14 cellular contexts compared by ENCODE assay signal in the genomic region with DNA sequence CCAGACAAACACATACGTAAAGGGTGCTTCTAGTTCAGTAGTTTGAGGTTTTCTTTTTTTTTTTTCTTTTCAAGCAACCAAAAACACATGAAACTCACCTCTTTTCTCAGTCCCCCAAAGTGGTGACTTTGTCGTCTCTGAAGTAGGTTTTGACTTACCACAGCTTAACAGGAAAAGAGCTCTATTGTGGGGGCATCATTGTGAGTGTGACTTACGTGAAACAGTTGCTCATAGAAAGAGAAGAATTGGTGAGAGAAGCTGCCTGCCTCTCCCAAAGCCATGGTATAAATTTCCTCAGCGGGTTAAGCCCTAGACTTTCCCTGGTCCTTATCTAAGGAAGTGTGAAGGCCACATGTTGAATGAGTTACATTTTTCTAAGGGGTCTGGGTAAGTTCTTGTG. TPM values are rescaled to one million over a fixed set of nuclear protein-coding genes. Genes with fewer than 3 reads are reported as not detected.
A peak's percentile ranks its signal among the peaks of the same experiment; 100 is the strongest.
DNase-seq lines count a peak whose midpoint lies in the region; ATAC-seq and TF ChIP-seq lines count a peak whose summit lies in the region.
"Had no signal": no experiment of that assay in that cellular context is flagged by ENCODE, and none has a peak within 500 bp of the region (broad histone marks: within the 10 kb centered on the region; RNA-seq: fewer than 3 reads in every experiment).

No MANE protein-coding gene starts in this region.

- H3K4me3 ChIP-seq in sigmoid colon, result no peak overlapping the region
- H3K4me3 ChIP-seq: A549, tibial artery had no signal

- DNase-seq in activated CD4-positive, alpha-beta T cell treated with anti-CD3 and anti-CD28 coated beads for 48 hours, result peak; percentile 39
- no peak for DNase-seq in activated CD4-positive, alpha-beta T cell treated with anti-CD3 and anti-CD28 coated beads, Interleukin-2, amount 50 U/mL, for 48 hours
- DNase-seq in activated CD8-positive, alpha-beta T cell treated with anti-CD3 and anti-CD28 coated beads for 36 hours, result peak; percentile 59
- DNase-seq in natural killer cell, result no peak
- DNase-seq in sigmoid colon, result no peak
- DNase-seq in NCI-H524 (lab: John Stamatoyannopoulos, UW), result no peak
- no peak for DNase-seq in DMS 273 treated with DMSO at 0.1 percent for 48 hours (lab: John Stamatoyannopoulos, UW)
- DNase-seq: dermis blood vessel endothelial cell, foreskin fibroblast, T-helper 9 cell, tibial artery had no signal

- peaks cover 4% of the 10 kb centered on the region for H3K9me3 Mint-ChIP-seq in activated CD8-positive, alpha-beta T cell treated with anti-CD3 and anti-CD28 coated beads for 36 hours
- peaks cover 0 to 2% of the 10 kb centered on the region in 2 donors for H3K9me3 Mint-ChIP-seq in natural killer cell

- H3K27me3 ChIP-seq in sigmoid colon, result no peaks in the 10 kb centered on the region
- H3K27me3 ChIP-seq: tibial artery had no signal

- H3K27me3 Mint-ChIP-seq in activated CD8-positive, alpha-beta T cell treated with anti-CD3 and anti-CD28 coated beads for 36 hours, result peaks cover 17% of the 10 kb centered on the region
- H3K27me3 Mint-ChIP-seq in natural killer cell (ENCODE audit: low read depth in 2 of 2), result no peaks in the 10 kb centered on the region

- H3K4me1 ChIP-seq in sigmoid colon, result no peaks in the 10 kb centered on the region
- H3K4me1 ChIP-seq: A549, tibial artery had no signal

- 56 to 71% methylated on average over 4 of the region's 4 CpGs for WGBS in sigmoid colon, 2 donors

- H3K27ac ChIP-seq in sigmoid colon, result no peak overlapping the region
- H3K27ac ChIP-seq: A549, tibial artery had no signal

- TF ChIP-seq EP300 in sigmoid colon (IDR thresholded peaks at IDR 0.05), result no peak

- peaks cover 85% of the 10 kb centered on the region for H3K4me1 Mint-ChIP-seq in activated CD8-positive, alpha-beta T cell treated with anti-CD3 and anti-CD28 coated beads for 36 hours (ENCODE audit: low read depth)
- H3K4me1 Mint-ChIP-seq in natural killer cell, result peaks cover 92 to 97% of the 10 kb centered on the region in 2 donors

- ATAC-seq in GM21619 (IDR thresholded peaks at IDR 0.05; ENCODE audit: unreplicated experiment) (peak; percentile 82), natural killer cell (peak; percentile 59 to 83 (median 81))
- ATAC-seq in activated CD8-positive, alpha-beta T cell treated with anti-CD3 and anti-CD28 coated beads for 36 hours, result peak; percentile 77
- ATAC-seq: A549 had no signal

- no peak for TF ChIP-seq POLR2A in sigmoid colon (IDR thresholded peaks at IDR 0.05)

- POLR2A ChIA-PET in activated CD8-positive, alpha-beta T cell treated with anti-CD3 and anti-CD28 coated beads for 36 hours (lab: Charles Lee), result interaction anchor here (0.6 to 2.5 kb wide), 10 partner anchors 8 to 37 kb away, joined by 3 to 12 read pairs (median 4); partner anchors contain the start of gene FASLG

- CTCF ChIA-PET in activated CD8-positive, alpha-beta T cell treated with anti-CD3 and anti-CD28 coated beads for 36 hours (lab: Charles Lee), result interaction anchor here (0.7 to 2.5 kb wide), 16 partner anchors 8 to 539 kb away, joined by 3 to 11 read pairs (median 4); partner anchors contain the start of gene FASLG

- peak overlapping the region; percentile 77 for H3K27ac Mint-ChIP-seq in activated CD8-positive, alpha-beta T cell treated with anti-CD3 and anti-CD28 coated beads for 36 hours
- H3K27ac Mint-ChIP-seq in natural killer cell, result peak overlapping the region; percentile 79 to 98

- H3K36me3 Mint-ChIP-seq in activated CD8-positive, alpha-beta T cell treated with anti-CD3 and anti-CD28 coated beads for 36 hours (ENCODE audit: low read depth), result peaks cover 34% of the 10 kb centered on the region
- H3K36me3 Mint-ChIP-seq in natural killer cell, result peaks cover 37% of the 10 kb centered on the region

- TF ChIP-seq CTCF in activated CD8-positive, alpha-beta T cell treated with anti-CD3 and anti-CD28 coated beads for 36 hours (IDR thresholded peaks at IDR 0.05), result no peak
- no peak for TF ChIP-seq CTCF in natural killer cell (IDR thresholded peaks at IDR 0.05)
- TF ChIP-seq CTCF in sigmoid colon (IDR thresholded peaks at IDR 0.05), result no peak

- no peaks in the 10 kb centered on the region for H3K9me3 ChIP-seq in sigmoid colon
- H3K9me3 ChIP-seq: A549, tibial artery had no signal

- peak overlapping the region; percentile 35 for H3K4me3 Mint-ChIP-seq in activated CD8-positive, alpha-beta T cell treated with anti-CD3 and anti-CD28 coated beads for 36 hours
- peak overlapping the region; percentile 82 for H3K4me3 Mint-ChIP-seq in natural killer cell

- intact Hi-C loops in activated CD8-positive, alpha-beta T cell treated with anti-CD3 and anti-CD28 coated beads for 36 hours (cut with micrococcal nuclease), result loop anchor here (1.0 to 2.0 kb wide), 3 partner anchors 8 to 38 kb away; no protein-coding TSS in a partner anchor
- intact Hi-C loops in natural killer cell (cut with micrococcal nuclease) (loop anchor here (1.0 to 2.0 kb wide), 3 partner anchors 9 to 31 kb away; no protein-coding TSS in a partner anchor), sigmoid colon (cut with DNase I) (no loop called here)

- H3K36me3 ChIP-seq in sigmoid colon, result no peaks in the 10 kb centered on the region
- H3K36me3 ChIP-seq: tibial artery had no signal

RNA-seq across cellular contexts. Expression of gene FASLG, which starts 11.9 kb away (rescaled TPM):
- total RNA-seq in activated CD8-positive, alpha-beta T cell treated with anti-CD3 and anti-CD28 coated beads for 36 hours, result 1 to 10 TPM; 7.0 to 8.4 TPM
- total RNA-seq in natural killer cell, result 10 to 100 TPM; 22.1 to 44.5 (median 24.1) TPM
- not detected for total RNA-seq in sigmoid colon
- under 1 TPM in 1 of 3 donors, not detected in 2; 0.31 TPM for polyA plus RNA-seq in sigmoid colon
- total RNA-seq: dermis blood vessel endothelial cell, RPMI7951 had no signal
- polyA plus RNA-seq: A549 had no signal

Comparison
In these comparisons a context has a peak if more than half of its experiments do, and no peak if none do; other contexts are left out.
1. DNase-seq: peak in activated CD4-positive, alpha-beta T cell treated with anti-CD3 and anti-CD28 coated beads for 48 hours (single experiment) and activated CD8-positive, alpha-beta T cell treated with anti-CD3 and anti-CD28 coated beads for 36 hours (single experiment); none in activated CD4-positive, alpha-beta T cell treated with anti-CD3 and anti-CD28 coated beads, Interleukin-2, amount 50 U/mL, for 48 hours (0 of 2), natural killer cell (single experiment), sigmoid colon (single experiment), NCI-H524 (0 of 2) and DMS 273 treated with DMSO at 0.1 percent for 48 hours (single experiment).
2. RNA of gene FASLG, which starts 11.9 kb away (total RNA-seq): 22.1 to 44.5 TPM in natural killer cell and 7.0 to 8.4 TPM in activated CD8-positive, alpha-beta T cell treated with anti-CD3 and anti-CD28 coated beads for 36 hours; not detected in sigmoid colon; every median in the first group is over 4 times any median in the second.
3. Peak in every context shown above with its lines, with median percentiles within 50 percentile points of each other: ATAC-seq.